ENCODE assay signal across 1 cellular context in genomic region chr15:31306036-31306425, GRCh38.
TF ChIP-seq lines count a peak whose summit lies in the region.

No MANE protein-coding gene starts in this region.

TF ChIP-seq in SK-N-SH, 30 proteins besides CTCF, POLR2A, EP300 and RAD21 (continued from another document):
- no peak for TF ChIP-seq PBX3 (IDR thresholded peaks at IDR 0.05)
- TF ChIP-seq USF2 (IDR thresholded peaks at IDR 0.05; ENCODE audit: borderline replicate concordance, low read depth, low read length) = no peak
- no peak for TF ChIP-seq YY1 (IDR thresholded peaks at IDR 0.05; ENCODE audit: low read depth)
- no peak for TF ChIP-seq RXRA (IDR thresholded peaks at IDR 0.05; ENCODE audit: borderline replicate concordance, low read depth)
- TF ChIP-seq TEAD4 (IDR thresholded peaks at IDR 0.05; ENCODE audit: borderline replicate concordance, insufficient read depth) = no peak
- no peak for TF ChIP-seq SMC3 (IDR thresholded peaks at IDR 0.05; ENCODE audit: low read depth, low read length)
- TF ChIP-seq JUND (IDR thresholded peaks at IDR 0.05) = no peak
- no peak for TF ChIP-seq REST (IDR thresholded peaks at IDR 0.05; ENCODE audit: low read depth, low read length)
- no peak for TF ChIP-seq EZH2phosphoT487 (IDR thresholded peaks at IDR 0.05; ENCODE audit: borderline replicate concordance, low read depth)
- TF ChIP-seq MXI1 (IDR thresholded peaks at IDR 0.05; ENCODE audit: low read depth, low read length) = no peak
- TF ChIP-seq MEF2A (IDR thresholded peaks at IDR 0.05; ENCODE audit: borderline replicate concordance, low read depth) = no peak
- TF ChIP-seq FOXJ3 (CRISPR knock-in tag; IDR thresholded peaks at IDR 0.05) = no peak
- no peak for TF ChIP-seq USF1 (IDR thresholded peaks at IDR 0.05; ENCODE audit: borderline replicate concordance, low read depth)
- no peak for TF ChIP-seq POLR2AphosphoS5 (IDR thresholded peaks at IDR 0.05; ENCODE audit: low read depth, low read length)
- TF ChIP-seq FOSL2 (IDR thresholded peaks at IDR 0.05; ENCODE audit: borderline replicate concordance, low read depth) = no peak
